In genomic region chr10:117647306-117647705, GRCh38 we compare ENCODE assay signal across 15 cellular contexts.
"Had no signal": no experiment of that assay in that cellular context is flagged by ENCODE, and none has a peak within 500 bp of the region (broad histone marks: within the 10 kb centered on the region; RNA-seq: fewer than 3 reads in every experiment).

No MANE protein-coding gene starts in this region.

- H3K4me3 Mint-ChIP-seq: activated CD4-positive, alpha-beta T cell treated with anti-CD3 and anti-CD28 coated beads, Interleukin-2, amount 10 ng/mL, durations not matched to agents 7 days and 5 days; activated naive CD8-positive, alpha-beta T cell treated with anti-CD3 and anti-CD28 coated beads for 36 hours; activated T-helper 1 cell treated with anti-CD3 and anti-CD28 coated beads, Interleukin-12 subunit alpha, Interleukin-12 subunit beta, Interleukin-2, Interleukin-4 antibody, amounts not matched to agents 30 ng/mL and 10 ng/mL and 1 ng/mL, durations not matched to agents 14 hours and 24 hours and 36 hours; mesothelial cell of epicardium; neural crest cell; stimulated activated naive CD8-positive, alpha-beta T cell treated with anti-CD3 and anti-CD28 coated beads, Interleukin-15, amount 100 ng/mL, for 72 hours had no signal

- H3K4me3 ChIP-seq: gastrocnemius medialis, lung, thoracic aorta had no signal

- ATAC-seq: gastrocnemius medialis; left colon; sciatic nerve; stimulated activated naive CD8-positive, alpha-beta T cell treated with anti-CD3 and anti-CD28 coated beads, Interleukin-15, amount 100 ng/mL, for 72 hours had no signal

- H3K36me3 Mint-ChIP-seq: activated naive CD8-positive, alpha-beta T cell treated with anti-CD3 and anti-CD28 coated beads for 36 hours had no signal

- H3K4me1 Mint-ChIP-seq: mesothelial cell of epicardium, neural crest cell had no signal

- DNase-seq: activated CD4-positive, alpha-beta T cell treated with anti-CD3 and anti-CD28 coated beads, Interleukin-2, amount 10 ng/mL, durations not matched to agents 7 days and 5 days; activated CD4-positive, CD25-positive, alpha-beta regulatory T cell; activated CD8-positive, alpha-beta memory T cell treated with anti-CD3 and anti-CD28 coated beads for 24 hours; activated naive CD8-positive, alpha-beta T cell treated with anti-CD3 and anti-CD28 coated beads for 36 hours; effector CD8-positive, alpha-beta T cell; gastrocnemius medialis; left colon; stimulated activated CD4-positive, alpha-beta T cell treated with anti-CD3 and anti-CD28 coated beads, Interleukin-1b, Interleukin-23, amount 100 ng/mL, for 48 hours; stimulated activated naive CD8-positive, alpha-beta T cell treated with anti-CD3 and anti-CD28 coated beads, Interleukin-15, amount 100 ng/mL, for 72 hours had no signal

- H3K27ac Mint-ChIP-seq: activated CD4-positive, alpha-beta T cell treated with anti-CD3 and anti-CD28 coated beads, Interleukin-2, amount 10 ng/mL, durations not matched to agents 7 days and 5 days; activated naive CD8-positive, alpha-beta T cell treated with anti-CD3 and anti-CD28 coated beads for 36 hours; activated T-helper 1 cell treated with anti-CD3 and anti-CD28 coated beads, Interleukin-12 subunit alpha, Interleukin-12 subunit beta, Interleukin-2, Interleukin-4 antibody, amounts not matched to agents 30 ng/mL and 10 ng/mL and 1 ng/mL, durations not matched to agents 14 hours and 24 hours and 36 hours; mesothelial cell of epicardium had no signal
